ENCODE assay signal across 1 cellular context in the genomic region with DNA sequence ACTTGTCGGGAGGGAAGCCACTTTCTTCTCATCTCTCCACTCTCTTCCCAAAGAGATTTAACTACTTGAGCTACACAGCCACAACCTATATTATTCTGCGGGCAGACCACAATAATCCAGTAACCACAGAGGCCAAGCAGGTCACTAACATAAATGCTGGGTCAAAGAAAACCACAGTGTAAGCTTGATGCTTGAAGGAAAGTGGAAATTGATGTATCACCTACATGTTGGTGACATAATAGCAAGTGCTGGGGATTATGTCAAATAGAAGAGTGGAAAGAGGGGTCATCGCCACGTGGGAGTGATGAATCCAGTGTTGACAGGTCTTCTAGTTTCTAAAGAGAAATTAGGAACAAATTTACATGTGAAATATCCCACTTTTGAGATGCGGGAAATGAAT.
TF ChIP-seq lines count a peak whose summit lies in the region.

No MANE protein-coding gene starts in this region.

TF ChIP-seq in HepG2, 621 proteins besides CTCF, POLR2A, EP300 and RAD21:
- no peak for TF ChIP-seq ZNF572 (CRISPR knock-in tag; IDR thresholded peaks at IDR 0.05)
- TF ChIP-seq CREB1 (IDR thresholded peaks at IDR 0.05): 0 out of 2 replicates have a peak, but pooled peaks have one; percentile 6
- TF ChIP-seq CREB1 (CRISPR knock-in tag; IDR thresholded peaks at IDR 0.05): no peak
